ENCODE assay signal across 1 cellular context in the genomic region with DNA sequence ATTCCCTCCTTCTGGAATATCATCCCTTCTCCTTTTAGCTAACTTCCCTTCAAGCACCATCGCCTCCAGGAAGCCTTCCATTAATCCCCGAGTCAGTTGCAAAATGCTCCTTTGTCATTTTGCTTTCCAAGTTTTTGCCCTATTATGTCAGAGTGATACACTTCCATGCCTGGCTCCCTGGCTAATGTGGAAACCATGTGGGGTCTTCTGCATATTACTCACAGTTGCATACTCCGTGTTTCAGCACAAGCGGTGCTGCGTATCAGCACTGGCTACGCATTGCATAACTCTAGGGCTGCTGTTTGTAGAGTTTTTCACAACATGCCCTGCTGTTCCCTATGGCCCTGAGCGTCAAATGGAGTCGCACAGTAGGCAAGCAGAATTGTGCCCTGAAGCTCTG.
TF ChIP-seq lines count a peak whose summit lies in the region.

No MANE protein-coding gene starts in this region.

TF ChIP-seq in HepG2, 621 proteins besides CTCF, POLR2A, EP300 and RAD21:
- no peak for TF ChIP-seq RFX3 (CRISPR knock-in tag; IDR thresholded peaks at IDR 0.05)
- TF ChIP-seq BHLHE40 (IDR thresholded peaks at IDR 0.05; ENCODE audit: low read length), result no peak
- TF ChIP-seq FOXJ3 (CRISPR knock-in tag; IDR thresholded peaks at IDR 0.05; ENCODE audit: borderline replicate concordance), result no peak
- no peak for TF ChIP-seq ATM (IDR thresholded peaks at IDR 0.05; ENCODE audit: borderline replicate concordance)
- TF ChIP-seq GATAD2A (CRISPR knock-in tag; IDR thresholded peaks at IDR 0.05), result no peak
- no peak for TF ChIP-seq HDAC1 (CRISPR knock-in tag; IDR thresholded peaks at IDR 0.05)
- no peak for TF ChIP-seq ZNF350 (CRISPR knock-in tag; IDR thresholded peaks at IDR 0.05; ENCODE audit: borderline replicate concordance, low read depth)
- no peak for TF ChIP-seq FOXK1 (CRISPR knock-in tag; IDR thresholded peaks at IDR 0.05; ENCODE audit: borderline replicate concordance, low read depth)
- TF ChIP-seq, protein P1, sequence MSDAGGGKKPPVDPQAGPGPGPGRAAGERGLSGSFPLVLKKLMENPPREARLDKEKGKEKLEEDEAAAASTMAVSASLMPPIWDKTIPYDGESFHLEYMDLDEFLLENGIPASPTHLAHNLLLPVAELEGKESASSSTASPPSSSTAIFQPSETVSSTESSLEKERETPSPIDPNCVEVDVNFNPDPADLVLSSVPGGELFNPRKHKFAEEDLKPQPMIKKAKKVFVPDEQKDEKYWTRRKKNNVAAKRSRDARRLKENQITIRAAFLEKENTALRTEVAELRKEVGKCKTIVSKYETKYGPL (CRISPR knock-in tag; IDR thresholded peaks at IDR 0.05), result peak; percentile 44; the same call in 1 of the 2 replicates
- TF ChIP-seq ZNF737 (CRISPR knock-in tag; IDR thresholded peaks at IDR 0.05; ENCODE audit: borderline replicate concordance), result no peak
- TF ChIP-seq, protein P2, sequence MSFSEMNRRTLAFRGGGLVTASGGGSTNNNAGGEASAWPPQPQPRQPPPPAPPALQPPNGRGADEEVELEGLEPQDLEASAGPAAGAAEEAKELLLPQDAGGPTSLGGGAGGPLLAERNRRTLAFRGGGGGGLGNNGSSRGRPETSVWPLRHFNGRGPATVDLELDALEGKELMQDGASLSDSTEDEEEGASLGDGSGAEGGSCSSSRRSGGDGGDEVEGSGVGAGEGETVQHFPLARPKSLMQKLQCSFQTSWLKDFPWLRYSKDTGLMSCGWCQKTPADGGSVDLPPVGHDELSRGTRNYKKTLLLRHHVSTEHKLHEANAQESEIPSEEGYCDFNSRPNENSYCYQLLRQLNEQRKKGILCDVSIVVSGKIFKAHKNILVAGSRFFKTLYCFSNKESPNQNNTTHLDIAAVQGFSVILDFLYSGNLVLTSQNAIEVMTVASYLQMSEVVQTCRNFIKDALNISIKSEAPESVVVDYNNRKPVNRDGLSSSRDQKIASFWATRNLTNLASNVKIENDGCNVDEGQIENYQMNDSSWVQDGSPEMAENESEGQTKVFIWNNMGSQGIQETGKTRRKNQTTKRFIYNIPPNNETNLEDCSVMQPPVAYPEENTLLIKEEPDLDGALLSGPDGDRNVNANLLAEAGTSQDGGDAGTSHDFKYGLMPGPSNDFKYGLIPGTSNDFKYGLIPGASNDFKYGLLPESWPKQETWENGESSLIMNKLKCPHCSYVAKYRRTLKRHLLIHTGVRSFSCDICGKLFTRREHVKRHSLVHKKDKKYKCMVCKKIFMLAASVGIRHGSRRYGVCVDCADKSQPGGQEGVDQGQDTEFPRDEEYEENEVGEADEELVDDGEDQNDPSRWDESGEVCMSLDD (CRISPR knock-in tag; IDR thresholded peaks at IDR 0.05; ENCODE audit: borderline replicate concordance), result no peak
- peak; percentile 63 for TF ChIP-seq CEBPG (CRISPR knock-in tag; IDR thresholded peaks at IDR 0.05)
- TF ChIP-seq, protein P3, sequence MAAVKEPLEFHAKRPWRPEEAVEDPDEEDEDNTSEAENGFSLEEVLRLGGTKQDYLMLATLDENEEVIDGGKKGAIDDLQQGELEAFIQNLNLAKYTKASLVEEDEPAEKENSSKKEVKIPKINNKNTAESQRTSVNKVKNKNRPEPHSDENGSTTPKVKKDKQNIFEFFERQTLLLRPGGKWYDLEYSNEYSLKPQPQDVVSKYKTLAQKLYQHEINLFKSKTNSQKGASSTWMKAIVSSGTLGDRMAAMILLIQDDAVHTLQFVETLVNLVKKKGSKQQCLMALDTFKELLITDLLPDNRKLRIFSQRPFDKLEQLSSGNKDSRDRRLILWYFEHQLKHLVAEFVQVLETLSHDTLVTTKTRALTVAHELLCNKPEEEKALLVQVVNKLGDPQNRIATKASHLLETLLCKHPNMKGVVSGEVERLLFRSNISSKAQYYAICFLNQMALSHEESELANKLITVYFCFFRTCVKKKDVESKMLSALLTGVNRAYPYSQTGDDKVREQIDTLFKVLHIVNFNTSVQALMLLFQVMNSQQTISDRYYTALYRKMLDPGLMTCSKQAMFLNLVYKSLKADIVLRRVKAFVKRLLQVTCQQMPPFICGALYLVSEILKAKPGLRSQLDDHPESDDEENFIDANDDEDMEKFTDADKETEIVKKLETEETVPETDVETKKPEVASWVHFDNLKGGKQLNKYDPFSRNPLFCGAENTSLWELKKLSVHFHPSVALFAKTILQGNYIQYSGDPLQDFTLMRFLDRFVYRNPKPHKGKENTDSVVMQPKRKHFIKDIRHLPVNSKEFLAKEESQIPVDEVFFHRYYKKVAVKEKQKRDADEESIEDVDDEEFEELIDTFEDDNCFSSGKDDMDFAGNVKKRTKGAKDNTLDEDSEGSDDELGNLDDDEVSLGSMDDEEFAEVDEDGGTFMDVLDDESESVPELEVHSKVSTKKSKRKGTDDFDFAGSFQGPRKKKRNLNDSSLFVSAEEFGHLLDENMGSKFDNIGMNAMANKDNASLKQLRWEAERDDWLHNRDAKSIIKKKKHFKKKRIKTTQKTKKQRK (IDR thresholded peaks at IDR 0.05; ENCODE audit: low read length), result no peak
- TF ChIP-seq, protein P4, sequence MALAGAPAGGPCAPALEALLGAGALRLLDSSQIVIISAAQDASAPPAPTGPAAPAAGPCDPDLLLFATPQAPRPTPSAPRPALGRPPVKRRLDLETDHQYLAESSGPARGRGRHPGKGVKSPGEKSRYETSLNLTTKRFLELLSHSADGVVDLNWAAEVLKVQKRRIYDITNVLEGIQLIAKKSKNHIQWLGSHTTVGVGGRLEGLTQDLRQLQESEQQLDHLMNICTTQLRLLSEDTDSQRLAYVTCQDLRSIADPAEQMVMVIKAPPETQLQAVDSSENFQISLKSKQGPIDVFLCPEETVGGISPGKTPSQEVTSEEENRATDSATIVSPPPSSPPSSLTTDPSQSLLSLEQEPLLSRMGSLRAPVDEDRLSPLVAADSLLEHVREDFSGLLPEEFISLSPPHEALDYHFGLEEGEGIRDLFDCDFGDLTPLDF (CRISPR knock-in tag; IDR thresholded peaks at IDR 0.05), result no peak
- TF ChIP-seq, protein P5, sequence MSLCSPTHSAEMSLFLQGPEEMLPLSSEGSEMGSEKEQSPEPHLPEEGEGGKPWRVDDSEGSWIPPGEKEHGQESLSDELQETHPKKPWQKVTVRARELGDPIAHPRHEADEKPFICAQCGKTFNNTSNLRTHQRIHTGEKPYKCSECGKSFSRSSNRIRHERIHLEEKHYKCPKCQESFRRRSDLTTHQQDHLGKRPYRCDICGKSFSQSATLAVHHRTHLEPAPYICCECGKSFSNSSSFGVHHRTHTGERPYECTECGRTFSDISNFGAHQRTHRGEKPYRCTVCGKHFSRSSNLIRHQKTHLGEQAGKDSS (CRISPR knock-in tag; IDR thresholded peaks at IDR 0.05; ENCODE audit: borderline replicate concordance, low read depth), result no peak
- no peak for TF ChIP-seq ZNF562 (CRISPR knock-in tag; IDR thresholded peaks at IDR 0.05; ENCODE audit: borderline replicate concordance)
- TF ChIP-seq ZNF775 (CRISPR knock-in tag; IDR thresholded peaks at IDR 0.05; ENCODE audit: borderline replicate concordance), result no peak
- no peak for TF ChIP-seq KLF12 (CRISPR knock-in tag; IDR thresholded peaks at IDR 0.05; ENCODE audit: borderline replicate concordance)
- no peak for TF ChIP-seq ZNF589 (CRISPR knock-in tag; conservative IDR thresholded peaks at IDR 0.05)
- peak; percentile 78 for TF ChIP-seq CEBPB (IDR thresholded peaks at IDR 0.05; ENCODE audit: borderline replicate concordance, low read depth, low read length)
- no peak for TF ChIP-seq DMAP1 (CRISPR knock-in tag; IDR thresholded peaks at IDR 0.05)
- TF ChIP-seq ATRX (CRISPR knock-in tag; IDR thresholded peaks at IDR 0.05; ENCODE audit: borderline replicate concordance), result no peak
